ENCODE assay signal across 9 cellular contexts in the genomic region with DNA sequence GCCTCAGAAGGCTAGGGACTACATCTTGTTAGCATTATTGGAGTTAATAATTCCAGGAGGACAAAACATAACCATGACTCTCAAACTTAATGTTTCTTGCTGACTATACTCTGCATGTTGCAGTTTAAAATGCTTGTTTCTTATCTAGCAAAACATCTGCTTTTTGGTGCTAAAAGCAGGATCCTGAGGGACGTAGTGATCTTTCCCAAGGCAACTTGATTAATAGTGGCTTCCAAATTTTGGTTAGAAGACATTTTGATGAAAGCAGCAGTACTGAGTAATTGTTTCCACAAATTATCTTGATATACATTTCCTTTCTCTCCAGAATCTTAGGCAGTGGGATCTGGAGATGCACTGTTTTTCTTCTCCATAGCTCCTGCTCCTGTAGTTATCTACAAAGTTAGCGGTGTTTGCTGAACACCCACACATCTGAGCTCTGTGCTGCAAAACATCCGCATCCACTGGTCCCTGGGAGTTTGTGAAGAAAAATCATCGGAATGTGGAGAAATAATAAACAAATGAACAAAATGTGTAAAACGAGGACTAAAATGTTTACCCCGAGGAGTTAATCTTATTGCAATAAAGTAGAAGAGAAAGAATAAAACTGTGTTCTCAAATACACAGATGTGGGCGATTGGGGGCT.
DNase-seq lines count a peak whose midpoint lies in the region; ATAC-seq and TF ChIP-seq lines count a peak whose summit lies in the region.
"Had no signal": no experiment of that assay in that cellular context is flagged by ENCODE, and none has a peak within 500 bp of the region (broad histone marks: within the 10 kb centered on the region; RNA-seq: fewer than 3 reads in every experiment).

No MANE protein-coding gene starts in this region.

- WGBS in esophagus squamous epithelium, 2 donors, result 55 to 77% methylated on average over 7 of the region's 7 CpGs

- no peaks in the 10 kb centered on the region for H3K36me3 Mint-ChIP-seq in activated CD4-positive, alpha-beta memory T cell treated with anti-CD3 and anti-CD28 coated beads for 36 hours

- POLR2A ChIA-PET in activated CD4-positive, alpha-beta memory T cell treated with anti-CD3 and anti-CD28 coated beads for 36 hours (lab: Charles Lee), result no interaction called here

- H3K9me3 Mint-ChIP-seq in activated CD4-positive, alpha-beta memory T cell treated with anti-CD3 and anti-CD28 coated beads for 36 hours, result no peaks in the 10 kb centered on the region

- H3K4me1 ChIP-seq in esophagus squamous epithelium, result peaks cover 0 to 6% (median 0%) of the 10 kb centered on the region in 3 donors

- CTCF ChIA-PET in activated CD4-positive, alpha-beta memory T cell treated with anti-CD3 and anti-CD28 coated beads for 36 hours (lab: Charles Lee), result no interaction called here

- no peaks in the 10 kb centered on the region for H3K9me3 ChIP-seq in esophagus squamous epithelium

- intact Hi-C loops in esophagus squamous epithelium (cut with DNase I), result no loop called here
- intact Hi-C loops in activated CD4-positive, alpha-beta memory T cell treated with anti-CD3 and anti-CD28 coated beads for 36 hours (cut with micrococcal nuclease), result no loop called here

- no peak for TF ChIP-seq CTCF in esophagus squamous epithelium (IDR thresholded peaks at IDR 0.05)

- DNase-seq in OCI-M1 (lab: John Stamatoyannopoulos, UW), result peak; percentile 75
- peak; percentile 31 for DNase-seq in myocyte (ENCODE audit: low read depth)
- DNase-seq in RPMI8226, result no peak
- no peak for DNase-seq in esophagus squamous epithelium (lab: John Stamatoyannopoulos, UW)
- no peak for DNase-seq in activated CD4-positive, alpha-beta memory T cell treated with anti-CD3 and anti-CD28 coated beads for 36 hours
- DNase-seq in amygdala (lab: John Stamatoyannopoulos, UW), result no peak
- DNase-seq: activated CD8-positive, alpha-beta memory T cell treated with anti-CD3 and anti-CD28 coated beads, Interleukin-2, amount 50 U/mL, for 48 hours had no signal

- H3K27ac Mint-ChIP-seq in activated CD4-positive, alpha-beta memory T cell treated with anti-CD3 and anti-CD28 coated beads for 36 hours, result no peak overlapping the region

- no peaks in the 10 kb centered on the region for H3K27me3 Mint-ChIP-seq in activated CD4-positive, alpha-beta memory T cell treated with anti-CD3 and anti-CD28 coated beads for 36 hours

- no peaks in the 10 kb centered on the region for H3K27me3 ChIP-seq in esophagus squamous epithelium

- no peak overlapping the region for H3K4me3 Mint-ChIP-seq in activated CD4-positive, alpha-beta memory T cell treated with anti-CD3 and anti-CD28 coated beads for 36 hours

- peak overlapping the region in 1 of 4 donors; percentile 13 for H3K27ac ChIP-seq in esophagus squamous epithelium

- H3K4me3 ChIP-seq in esophagus squamous epithelium, result no peak overlapping the region

- H3K4me1 Mint-ChIP-seq in activated CD4-positive, alpha-beta memory T cell treated with anti-CD3 and anti-CD28 coated beads for 36 hours (ENCODE audit: low read depth), result peaks cover 3% of the 10 kb centered on the region

- ATAC-seq in GM18867 (IDR thresholded peaks at IDR 0.05; ENCODE audit: unreplicated experiment) (peak; percentile 0), HG02623 (IDR thresholded peaks at IDR 0.05; ENCODE audit: unreplicated experiment) (peak; percentile 14)

- TF ChIP-seq POLR2A in esophagus squamous epithelium (IDR thresholded peaks at IDR 0.05), result no peak

- H3K36me3 ChIP-seq in esophagus squamous epithelium, result no peaks in the 10 kb centered on the region

Comparison
In these comparisons a context has a peak if more than half of its experiments do, and no peak if none do; other contexts are left out.
1. DNase-seq: peak in OCI-M1 (single experiment) and myocyte (single experiment); none in RPMI8226 (single experiment), esophagus squamous epithelium (single experiment), activated CD4-positive, alpha-beta memory T cell treated with anti-CD3 and anti-CD28 coated beads for 36 hours (single experiment) and amygdala (0 of 56).